ENCODE assay signal across 1 cellular context in the genomic region with DNA sequence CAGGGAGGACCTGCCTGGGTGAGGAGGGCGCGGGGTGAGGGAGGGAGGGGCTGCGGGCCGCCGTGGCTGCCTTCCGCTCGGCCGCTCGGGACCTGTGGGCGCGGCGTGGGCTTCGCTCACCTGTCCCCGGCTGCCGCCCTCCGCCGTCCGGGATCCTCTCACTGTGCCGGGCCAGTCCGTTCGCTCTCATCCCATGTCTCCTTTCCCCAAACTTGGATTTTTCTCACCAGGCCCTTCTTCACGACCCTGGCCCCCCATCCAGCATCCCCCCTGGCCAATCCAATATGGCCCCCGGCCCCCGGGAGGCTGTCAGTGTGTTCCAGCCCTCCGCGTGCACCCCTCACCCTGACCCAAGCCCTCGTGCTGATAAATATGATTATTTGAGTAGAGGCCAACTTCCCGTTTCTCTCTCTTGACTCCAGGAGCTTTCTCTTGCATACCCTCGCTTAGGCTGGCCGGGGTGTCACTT.
TF ChIP-seq lines count a peak whose summit lies in the region.

No MANE protein-coding gene starts in this region.

TF ChIP-seq in HepG2, 621 proteins besides CTCF, POLR2A, EP300 and RAD21 (continues in another document):
- TF ChIP-seq, protein P1, sequence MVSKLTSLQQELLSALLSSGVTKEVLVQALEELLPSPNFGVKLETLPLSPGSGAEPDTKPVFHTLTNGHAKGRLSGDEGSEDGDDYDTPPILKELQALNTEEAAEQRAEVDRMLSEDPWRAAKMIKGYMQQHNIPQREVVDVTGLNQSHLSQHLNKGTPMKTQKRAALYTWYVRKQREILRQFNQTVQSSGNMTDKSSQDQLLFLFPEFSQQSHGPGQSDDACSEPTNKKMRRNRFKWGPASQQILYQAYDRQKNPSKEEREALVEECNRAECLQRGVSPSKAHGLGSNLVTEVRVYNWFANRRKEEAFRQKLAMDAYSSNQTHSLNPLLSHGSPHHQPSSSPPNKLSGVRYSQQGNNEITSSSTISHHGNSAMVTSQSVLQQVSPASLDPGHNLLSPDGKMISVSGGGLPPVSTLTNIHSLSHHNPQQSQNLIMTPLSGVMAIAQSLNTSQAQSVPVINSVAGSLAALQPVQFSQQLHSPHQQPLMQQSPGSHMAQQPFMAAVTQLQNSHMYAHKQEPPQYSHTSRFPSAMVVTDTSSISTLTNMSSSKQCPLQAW (CRISPR knock-in tag; IDR thresholded peaks at IDR 0.05): no peak
- TF ChIP-seq DR1 (CRISPR knock-in tag; IDR thresholded peaks at IDR 0.05) (no peak), SP4 (CRISPR knock-in tag; IDR thresholded peaks at IDR 0.05) (0 out of 2 replicates have a peak, but pooled peaks have one; percentile 2), ZNF17 (CRISPR knock-in tag; IDR thresholded peaks at IDR 0.05) (no peak), ISL2 (CRISPR knock-in tag; IDR thresholded peaks at IDR 0.05) (0 out of 2 replicates have a peak, but pooled peaks have one; percentile 4), RBFOX2 (IDR thresholded peaks at IDR 0.05; ENCODE audit: low read depth, low read length) (peak; percentile 6; the same call in 1 of the 2 replicates), SOX13 (IDR thresholded peaks at IDR 0.05) (no peak), SOX13 (CRISPR knock-in tag; conservative IDR thresholded peaks at IDR 0.05 in 1 of 2, IDR thresholded peaks at IDR 0.05 in 1 of 2) (no peak), KAT7 (CRISPR knock-in tag; IDR thresholded peaks at IDR 0.05; ENCODE audit: borderline replicate concordance) (peak; percentile 66), ARHGAP35 (CRISPR knock-in tag; IDR thresholded peaks at IDR 0.05; ENCODE audit: borderline replicate concordance) (0 out of 2 replicates have a peak, but pooled peaks have one; percentile 18), ZNF768 (CRISPR knock-in tag; IDR thresholded peaks at IDR 0.05) (0 out of 2 replicates have a peak, but pooled peaks have one; percentile 11), SCMH1 (CRISPR knock-in tag; IDR thresholded peaks at IDR 0.05; ENCODE audit: borderline replicate concordance) (no peak), ZMYM3 (CRISPR knock-in tag; IDR thresholded peaks at IDR 0.05) (no peak), ZNF598 (CRISPR knock-in tag; IDR thresholded peaks at IDR 0.05; ENCODE audit: borderline replicate concordance) (no peak), ZNF83 (CRISPR knock-in tag; IDR thresholded peaks at IDR 0.05; ENCODE audit: borderline replicate concordance) (no peak), IKZF1 (IDR thresholded peaks at IDR 0.05) (no peak), MYNN (CRISPR knock-in tag; IDR thresholded peaks at IDR 0.05; ENCODE audit: low read depth) (0 out of 2 replicates have a peak, but pooled peaks have one; percentile 38), BCL6 (CRISPR knock-in tag; IDR thresholded peaks at IDR 0.05) (no peak), HDAC2 (CRISPR knock-in tag; IDR thresholded peaks at IDR 0.05) (no peak), KLF9 (CRISPR knock-in tag; IDR thresholded peaks at IDR 0.05; ENCODE audit: low read depth) (no peak), ZNF33B (CRISPR knock-in tag; IDR thresholded peaks at IDR 0.05) (peak; percentile 7; the same call in 1 of the 2 replicates), ATM (IDR thresholded peaks at IDR 0.05; ENCODE audit: borderline replicate concordance) (no peak), ATF1 (CRISPR knock-in tag; IDR thresholded peaks at IDR 0.05) (no peak), ZNF816 (CRISPR knock-in tag; IDR thresholded peaks at IDR 0.05; ENCODE audit: borderline replicate concordance) (0 out of 2 replicates have a peak, but pooled peaks have one; percentile 37), STAG1 (CRISPR knock-in tag; IDR thresholded peaks at IDR 0.05) (no peak), ZSCAN21 (CRISPR knock-in tag; IDR thresholded peaks at IDR 0.05; ENCODE audit: borderline replicate concordance) (0 out of 2 replicates have a peak, but pooled peaks have one; percentile 71), ZZZ3 (CRISPR knock-in tag; IDR thresholded peaks at IDR 0.05; ENCODE audit: borderline replicate concordance) (no peak), ZNF101 (CRISPR knock-in tag; IDR thresholded peaks at IDR 0.05; ENCODE audit: borderline replicate concordance, low read depth) (no peak), ZNF562 (CRISPR knock-in tag; IDR thresholded peaks at IDR 0.05; ENCODE audit: borderline replicate concordance) (no peak), MXD4 (CRISPR knock-in tag; IDR thresholded peaks at IDR 0.05) (no peak), ZNF775 (CRISPR knock-in tag; IDR thresholded peaks at IDR 0.05; ENCODE audit: borderline replicate concordance) (no peak), KDM5A (IDR thresholded peaks at IDR 0.05; ENCODE audit: borderline replicate concordance, low read length) (no peak), ZNF224 (CRISPR knock-in tag; IDR thresholded peaks at IDR 0.05) (no peak), ELF3 (CRISPR knock-in tag; IDR thresholded peaks at IDR 0.05) (no peak)
- TF ChIP-seq, protein P2, sequence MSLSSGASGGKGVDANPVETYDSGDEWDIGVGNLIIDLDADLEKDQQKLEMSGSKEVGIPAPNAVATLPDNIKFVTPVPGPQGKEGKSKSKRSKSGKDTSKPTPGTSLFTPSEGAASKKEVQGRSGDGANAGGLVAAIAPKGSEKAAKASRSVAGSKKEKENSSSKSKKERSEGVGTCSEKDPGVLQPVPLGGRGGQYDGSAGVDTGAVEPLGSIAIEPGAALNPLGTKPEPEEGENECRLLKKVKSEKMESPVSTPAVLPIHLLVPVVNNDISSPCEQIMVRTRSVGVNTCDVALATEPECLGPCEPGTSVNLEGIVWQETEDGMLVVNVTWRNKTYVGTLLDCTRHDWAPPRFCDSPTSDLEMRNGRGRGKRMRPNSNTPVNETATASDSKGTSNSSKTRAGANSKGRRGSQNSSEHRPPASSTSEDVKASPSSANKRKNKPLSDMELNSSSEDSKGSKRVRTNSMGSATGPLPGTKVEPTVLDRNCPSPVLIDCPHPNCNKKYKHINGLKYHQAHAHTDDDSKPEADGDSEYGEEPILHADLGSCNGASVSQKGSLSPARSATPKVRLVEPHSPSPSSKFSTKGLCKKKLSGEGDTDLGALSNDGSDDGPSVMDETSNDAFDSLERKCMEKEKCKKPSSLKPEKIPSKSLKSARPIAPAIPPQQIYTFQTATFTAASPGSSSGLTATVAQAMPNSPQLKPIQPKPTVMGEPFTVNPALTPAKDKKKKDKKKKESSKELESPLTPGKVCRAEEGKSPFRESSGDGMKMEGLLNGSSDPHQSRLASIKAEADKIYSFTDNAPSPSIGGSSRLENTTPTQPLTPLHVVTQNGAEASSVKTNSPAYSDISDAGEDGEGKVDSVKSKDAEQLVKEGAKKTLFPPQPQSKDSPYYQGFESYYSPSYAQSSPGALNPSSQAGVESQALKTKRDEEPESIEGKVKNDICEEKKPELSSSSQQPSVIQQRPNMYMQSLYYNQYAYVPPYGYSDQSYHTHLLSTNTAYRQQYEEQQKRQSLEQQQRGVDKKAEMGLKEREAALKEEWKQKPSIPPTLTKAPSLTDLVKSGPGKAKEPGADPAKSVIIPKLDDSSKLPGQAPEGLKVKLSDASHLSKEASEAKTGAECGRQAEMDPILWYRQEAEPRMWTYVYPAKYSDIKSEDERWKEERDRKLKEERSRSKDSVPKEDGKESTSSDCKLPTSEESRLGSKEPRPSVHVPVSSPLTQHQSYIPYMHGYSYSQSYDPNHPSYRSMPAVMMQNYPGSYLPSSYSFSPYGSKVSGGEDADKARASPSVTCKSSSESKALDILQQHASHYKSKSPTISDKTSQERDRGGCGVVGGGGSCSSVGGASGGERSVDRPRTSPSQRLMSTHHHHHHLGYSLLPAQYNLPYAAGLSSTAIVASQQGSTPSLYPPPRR (CRISPR knock-in tag; IDR thresholded peaks at IDR 0.05; ENCODE audit: borderline replicate concordance): no peak
- TF ChIP-seq, protein P3, sequence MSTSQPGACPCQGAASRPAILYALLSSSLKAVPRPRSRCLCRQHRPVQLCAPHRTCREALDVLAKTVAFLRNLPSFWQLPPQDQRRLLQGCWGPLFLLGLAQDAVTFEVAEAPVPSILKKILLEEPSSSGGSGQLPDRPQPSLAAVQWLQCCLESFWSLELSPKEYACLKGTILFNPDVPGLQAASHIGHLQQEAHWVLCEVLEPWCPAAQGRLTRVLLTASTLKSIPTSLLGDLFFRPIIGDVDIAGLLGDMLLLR (CRISPR knock-in tag; IDR thresholded peaks at IDR 0.05): no peak
- TF ChIP-seq, protein P4, sequence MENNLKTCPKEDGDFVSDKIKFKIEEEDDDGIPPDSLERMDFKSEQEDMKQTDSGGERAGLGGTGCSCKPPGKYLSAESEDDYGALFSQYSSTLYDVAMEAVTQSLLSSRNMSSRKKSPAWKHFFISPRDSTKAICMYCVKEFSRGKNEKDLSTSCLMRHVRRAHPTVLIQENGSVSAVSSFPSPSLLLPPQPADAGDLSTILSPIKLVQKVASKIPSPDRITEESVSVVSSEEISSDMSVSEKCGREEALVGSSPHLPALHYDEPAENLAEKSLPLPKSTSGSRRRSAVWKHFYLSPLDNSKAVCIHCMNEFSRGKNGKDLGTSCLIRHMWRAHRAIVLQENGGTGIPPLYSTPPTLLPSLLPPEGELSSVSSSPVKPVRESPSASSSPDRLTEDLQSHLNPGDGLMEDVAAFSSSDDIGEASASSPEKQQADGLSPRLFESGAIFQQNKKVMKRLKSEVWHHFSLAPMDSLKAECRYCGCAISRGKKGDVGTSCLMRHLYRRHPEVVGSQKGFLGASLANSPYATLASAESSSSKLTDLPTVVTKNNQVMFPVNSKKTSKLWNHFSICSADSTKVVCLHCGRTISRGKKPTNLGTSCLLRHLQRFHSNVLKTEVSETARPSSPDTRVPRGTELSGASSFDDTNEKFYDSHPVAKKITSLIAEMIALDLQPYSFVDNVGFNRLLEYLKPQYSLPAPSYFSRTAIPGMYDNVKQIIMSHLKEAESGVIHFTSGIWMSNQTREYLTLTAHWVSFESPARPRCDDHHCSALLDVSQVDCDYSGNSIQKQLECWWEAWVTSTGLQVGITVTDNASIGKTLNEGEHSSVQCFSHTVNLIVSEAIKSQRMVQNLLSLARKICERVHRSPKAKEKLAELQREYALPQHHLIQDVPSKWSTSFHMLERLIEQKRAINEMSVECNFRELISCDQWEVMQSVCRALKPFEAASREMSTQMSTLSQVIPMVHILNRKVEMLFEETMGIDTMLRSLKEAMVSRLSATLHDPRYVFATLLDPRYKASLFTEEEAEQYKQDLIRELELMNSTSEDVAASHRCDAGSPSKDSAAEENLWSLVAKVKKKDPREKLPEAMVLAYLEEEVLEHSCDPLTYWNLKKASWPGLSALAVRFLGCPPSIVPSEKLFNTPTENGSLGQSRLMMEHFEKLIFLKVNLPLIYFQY (CRISPR knock-in tag; IDR thresholded peaks at IDR 0.05; ENCODE audit: borderline replicate concordance): no peak
- TF ChIP-seq, protein P5, sequence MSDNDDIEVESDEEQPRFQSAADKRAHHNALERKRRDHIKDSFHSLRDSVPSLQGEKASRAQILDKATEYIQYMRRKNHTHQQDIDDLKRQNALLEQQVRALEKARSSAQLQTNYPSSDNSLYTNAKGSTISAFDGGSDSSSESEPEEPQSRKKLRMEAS (IDR thresholded peaks at IDR 0.05): 0 out of 2 replicates have a peak, but pooled peaks have one; percentile 5
- TF ChIP-seq, protein P6, sequence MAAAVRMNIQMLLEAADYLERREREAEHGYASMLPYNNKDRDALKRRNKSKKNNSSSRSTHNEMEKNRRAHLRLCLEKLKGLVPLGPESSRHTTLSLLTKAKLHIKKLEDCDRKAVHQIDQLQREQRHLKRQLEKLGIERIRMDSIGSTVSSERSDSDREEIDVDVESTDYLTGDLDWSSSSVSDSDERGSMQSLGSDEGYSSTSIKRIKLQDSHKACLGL (CRISPR knock-in tag; IDR thresholded peaks at IDR 0.05): no peak
- TF ChIP-seq, protein P7, sequence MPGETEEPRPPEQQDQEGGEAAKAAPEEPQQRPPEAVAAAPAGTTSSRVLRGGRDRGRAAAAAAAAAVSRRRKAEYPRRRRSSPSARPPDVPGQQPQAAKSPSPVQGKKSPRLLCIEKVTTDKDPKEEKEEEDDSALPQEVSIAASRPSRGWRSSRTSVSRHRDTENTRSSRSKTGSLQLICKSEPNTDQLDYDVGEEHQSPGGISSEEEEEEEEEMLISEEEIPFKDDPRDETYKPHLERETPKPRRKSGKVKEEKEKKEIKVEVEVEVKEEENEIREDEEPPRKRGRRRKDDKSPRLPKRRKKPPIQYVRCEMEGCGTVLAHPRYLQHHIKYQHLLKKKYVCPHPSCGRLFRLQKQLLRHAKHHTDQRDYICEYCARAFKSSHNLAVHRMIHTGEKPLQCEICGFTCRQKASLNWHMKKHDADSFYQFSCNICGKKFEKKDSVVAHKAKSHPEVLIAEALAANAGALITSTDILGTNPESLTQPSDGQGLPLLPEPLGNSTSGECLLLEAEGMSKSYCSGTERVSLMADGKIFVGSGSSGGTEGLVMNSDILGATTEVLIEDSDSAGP (CRISPR knock-in tag; IDR thresholded peaks at IDR 0.05; ENCODE audit: borderline replicate concordance): 0 out of 2 replicates have a peak, but pooled peaks have one; percentile 41
- TF ChIP-seq, protein P8, sequence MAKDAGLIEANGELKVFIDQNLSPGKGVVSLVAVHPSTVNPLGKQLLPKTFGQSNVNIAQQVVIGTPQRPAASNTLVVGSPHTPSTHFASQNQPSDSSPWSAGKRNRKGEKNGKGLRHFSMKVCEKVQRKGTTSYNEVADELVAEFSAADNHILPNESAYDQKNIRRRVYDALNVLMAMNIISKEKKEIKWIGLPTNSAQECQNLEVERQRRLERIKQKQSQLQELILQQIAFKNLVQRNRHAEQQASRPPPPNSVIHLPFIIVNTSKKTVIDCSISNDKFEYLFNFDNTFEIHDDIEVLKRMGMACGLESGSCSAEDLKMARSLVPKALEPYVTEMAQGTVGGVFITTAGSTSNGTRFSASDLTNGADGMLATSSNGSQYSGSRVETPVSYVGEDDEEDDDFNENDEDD (CRISPR knock-in tag; IDR thresholded peaks at IDR 0.05; ENCODE audit: borderline replicate concordance): no peak
- TF ChIP-seq, protein P9, sequence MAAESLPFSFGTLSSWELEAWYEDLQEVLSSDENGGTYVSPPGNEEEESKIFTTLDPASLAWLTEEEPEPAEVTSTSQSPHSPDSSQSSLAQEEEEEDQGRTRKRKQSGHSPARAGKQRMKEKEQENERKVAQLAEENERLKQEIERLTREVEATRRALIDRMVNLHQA (CRISPR knock-in tag; IDR thresholded peaks at IDR 0.05): no peak
- TF ChIP-seq, protein P10, sequence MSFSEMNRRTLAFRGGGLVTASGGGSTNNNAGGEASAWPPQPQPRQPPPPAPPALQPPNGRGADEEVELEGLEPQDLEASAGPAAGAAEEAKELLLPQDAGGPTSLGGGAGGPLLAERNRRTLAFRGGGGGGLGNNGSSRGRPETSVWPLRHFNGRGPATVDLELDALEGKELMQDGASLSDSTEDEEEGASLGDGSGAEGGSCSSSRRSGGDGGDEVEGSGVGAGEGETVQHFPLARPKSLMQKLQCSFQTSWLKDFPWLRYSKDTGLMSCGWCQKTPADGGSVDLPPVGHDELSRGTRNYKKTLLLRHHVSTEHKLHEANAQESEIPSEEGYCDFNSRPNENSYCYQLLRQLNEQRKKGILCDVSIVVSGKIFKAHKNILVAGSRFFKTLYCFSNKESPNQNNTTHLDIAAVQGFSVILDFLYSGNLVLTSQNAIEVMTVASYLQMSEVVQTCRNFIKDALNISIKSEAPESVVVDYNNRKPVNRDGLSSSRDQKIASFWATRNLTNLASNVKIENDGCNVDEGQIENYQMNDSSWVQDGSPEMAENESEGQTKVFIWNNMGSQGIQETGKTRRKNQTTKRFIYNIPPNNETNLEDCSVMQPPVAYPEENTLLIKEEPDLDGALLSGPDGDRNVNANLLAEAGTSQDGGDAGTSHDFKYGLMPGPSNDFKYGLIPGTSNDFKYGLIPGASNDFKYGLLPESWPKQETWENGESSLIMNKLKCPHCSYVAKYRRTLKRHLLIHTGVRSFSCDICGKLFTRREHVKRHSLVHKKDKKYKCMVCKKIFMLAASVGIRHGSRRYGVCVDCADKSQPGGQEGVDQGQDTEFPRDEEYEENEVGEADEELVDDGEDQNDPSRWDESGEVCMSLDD (CRISPR knock-in tag; IDR thresholded peaks at IDR 0.05; ENCODE audit: borderline replicate concordance): no peak
